Comparison of ENCODE assay signal across 11 cellular contexts in genomic region chr3:98561727-98562521, GRCh38. TPM values are rescaled to one million over a fixed set of nuclear protein-coding genes. Genes with fewer than 3 reads are reported as not detected.
DNase-seq lines count a peak whose midpoint lies in the region; ATAC-seq and TF ChIP-seq lines count a peak whose summit lies in the region.
"Had no signal": no experiment of that assay in that cellular context is flagged by ENCODE, and none has a peak within 500 bp of the region (broad histone marks: within the 10 kb centered on the region; RNA-seq: fewer than 3 reads in every experiment).

No MANE protein-coding gene starts in this region.

- POLR2A ChIA-PET in activated CD8-positive, alpha-beta T cell treated with anti-CD3 and anti-CD28 coated beads for 36 hours (lab: Charles Lee), result interaction anchor here (1.0 to 1.3 kb wide), 3 partner anchors 20 to 39 kb away, joined by 3 to 11 read pairs (median 3); partner anchors contain the start of gene CLDND1

- peak overlapping the region; percentile 18 for H3K4me3 Mint-ChIP-seq in activated CD8-positive, alpha-beta T cell treated with anti-CD3 and anti-CD28 coated beads for 36 hours
- peak overlapping the region; percentile 58 for H3K4me3 Mint-ChIP-seq in natural killer cell treated with Interleukin-12 subunit alpha and Interleukin-12 subunit beta and Interleukin-15 and Interleukin-18, amount 100 ng/mL, for 72 hours

- DNase-seq in activated CD4-positive, alpha-beta T cell treated with anti-CD3 and anti-CD28 coated beads, Interleukin-2, amount 50 U/mL, for 1 hour, result peak; percentile 11
- DNase-seq in activated CD4-positive, alpha-beta T cell treated with anti-CD3 and anti-CD28 coated beads for 48 hours, result no peak
- DNase-seq in activated CD8-positive, alpha-beta T cell treated with anti-CD3 and anti-CD28 coated beads for 36 hours, result peak; percentile 48
- no peak for DNase-seq in natural killer cell treated with Interleukin-12 subunit alpha and Interleukin-12 subunit beta and Interleukin-15 and Interleukin-18, amount 100 ng/mL, for 72 hours (ENCODE audit: low spot score)
- no peak for DNase-seq in germinal center (ENCODE audit: low spot score)
- DNase-seq: NCI-H1417 treated with DMSO at 0.1 percent for 48 hours, SIG-M5, substantia nigra had no signal

- ATAC-seq in HG02610 (IDR thresholded peaks at IDR 0.05; ENCODE audit: unreplicated experiment) (peak; percentile 9), GM21515 (IDR thresholded peaks at IDR 0.05; ENCODE audit: unreplicated experiment) (no peak), GM21367 (IDR thresholded peaks at IDR 0.05; ENCODE audit: unreplicated experiment) (no peak)
- peak; percentile 13 for ATAC-seq in activated CD8-positive, alpha-beta T cell treated with anti-CD3 and anti-CD28 coated beads for 36 hours
- ATAC-seq in natural killer cell treated with Interleukin-12 subunit alpha and Interleukin-12 subunit beta and Interleukin-15 and Interleukin-18, amount 100 ng/mL, for 72 hours, result no peak

- H3K27me3 Mint-ChIP-seq in activated CD8-positive, alpha-beta T cell treated with anti-CD3 and anti-CD28 coated beads for 36 hours, result no peaks in the 10 kb centered on the region
- H3K27me3 Mint-ChIP-seq in natural killer cell treated with Interleukin-12 subunit alpha and Interleukin-12 subunit beta and Interleukin-15 and Interleukin-18, amount 100 ng/mL, for 72 hours, result no peaks in the 10 kb centered on the region

- peaks cover 9% of the 10 kb centered on the region for H3K9me3 Mint-ChIP-seq in activated CD8-positive, alpha-beta T cell treated with anti-CD3 and anti-CD28 coated beads for 36 hours
- no peaks in the 10 kb centered on the region for H3K9me3 Mint-ChIP-seq in natural killer cell treated with Interleukin-12 subunit alpha and Interleukin-12 subunit beta and Interleukin-15 and Interleukin-18, amount 100 ng/mL, for 72 hours

- H3K4me1 Mint-ChIP-seq in activated CD8-positive, alpha-beta T cell treated with anti-CD3 and anti-CD28 coated beads for 36 hours (ENCODE audit: low read depth), result peaks cover 87% of the 10 kb centered on the region
- H3K4me1 Mint-ChIP-seq in natural killer cell treated with Interleukin-12 subunit alpha and Interleukin-12 subunit beta and Interleukin-15 and Interleukin-18, amount 100 ng/mL, for 72 hours (ENCODE audit: low read depth in 2 of 2), result peaks cover 65 to 79% of the 10 kb centered on the region in 2 donors

- CTCF ChIA-PET in activated CD8-positive, alpha-beta T cell treated with anti-CD3 and anti-CD28 coated beads for 36 hours (lab: Charles Lee), result interaction anchor here (1.1 to 1.3 kb wide), 3 partner anchors 15 to 40 kb away, joined by 3 to 4 read pairs (median 3); no protein-coding TSS in a partner anchor

- H3K36me3 Mint-ChIP-seq in activated CD8-positive, alpha-beta T cell treated with anti-CD3 and anti-CD28 coated beads for 36 hours (ENCODE audit: low read depth), result peaks cover 16% of the 10 kb centered on the region
- H3K36me3 Mint-ChIP-seq in natural killer cell treated with Interleukin-12 subunit alpha and Interleukin-12 subunit beta and Interleukin-15 and Interleukin-18, amount 100 ng/mL, for 72 hours, result peaks cover 11% of the 10 kb centered on the region

- no peak for TF ChIP-seq CTCF in activated CD8-positive, alpha-beta T cell treated with anti-CD3 and anti-CD28 coated beads for 36 hours (IDR thresholded peaks at IDR 0.05)

- intact Hi-C loops in activated CD8-positive, alpha-beta T cell treated with anti-CD3 and anti-CD28 coated beads for 36 hours (cut with micrococcal nuclease), result no loop called here

- H3K27ac Mint-ChIP-seq in activated CD8-positive, alpha-beta T cell treated with anti-CD3 and anti-CD28 coated beads for 36 hours, result peak overlapping the region; percentile 94
- peak overlapping the region; percentile 59 to 92 for H3K27ac Mint-ChIP-seq in natural killer cell treated with Interleukin-12 subunit alpha and Interleukin-12 subunit beta and Interleukin-15 and Interleukin-18, amount 100 ng/mL, for 72 hours

RNA-seq across cellular contexts. Expression of gene GPR15, which starts 30.1 kb away (rescaled TPM):
- 1 to 10 TPM; 1.4 to 2.2 TPM for total RNA-seq in activated CD8-positive, alpha-beta T cell treated with anti-CD3 and anti-CD28 coated beads for 36 hours
- total RNA-seq in natural killer cell treated with Interleukin-12 subunit alpha and Interleukin-12 subunit beta and Interleukin-15 and Interleukin-18, amount 100 ng/mL, for 72 hours, result 10 to 100 TPM in 1 of 2 donors, 1 to 10 TPM in 1; 1.4 to 13.2 TPM

RNA-seq across cellular contexts. Expression of gene CPOX, which starts 31.5 kb away (rescaled TPM):
- 10 to 100 TPM; 40.5 to 45.3 TPM for total RNA-seq in activated CD8-positive, alpha-beta T cell treated with anti-CD3 and anti-CD28 coated beads for 36 hours
- 10 to 100 TPM; 35.7 to 84.3 TPM for total RNA-seq in natural killer cell treated with Interleukin-12 subunit alpha and Interleukin-12 subunit beta and Interleukin-15 and Interleukin-18, amount 100 ng/mL, for 72 hours

RNA-seq across cellular contexts. Expression of gene CLDND1, which starts 39.2 kb away (rescaled TPM):
- 100 to 1,000 TPM; 190 to 198 TPM for total RNA-seq in activated CD8-positive, alpha-beta T cell treated with anti-CD3 and anti-CD28 coated beads for 36 hours
- total RNA-seq in natural killer cell treated with Interleukin-12 subunit alpha and Interleukin-12 subunit beta and Interleukin-15 and Interleukin-18, amount 100 ng/mL, for 72 hours, result 100 to 1,000 TPM; 352 to 548 TPM

Comparison
In these comparisons a context has a peak if more than half of its experiments do, and no peak if none do; other contexts are left out.
1. DNase-seq: peak in activated CD4-positive, alpha-beta T cell treated with anti-CD3 and anti-CD28 coated beads, Interleukin-2, amount 50 U/mL, for 1 hour (single experiment) and activated CD8-positive, alpha-beta T cell treated with anti-CD3 and anti-CD28 coated beads for 36 hours (single experiment); none in activated CD4-positive, alpha-beta T cell treated with anti-CD3 and anti-CD28 coated beads for 48 hours (single experiment), natural killer cell treated with Interleukin-12 subunit alpha and Interleukin-12 subunit beta and Interleukin-15 and Interleukin-18, amount 100 ng/mL, for 72 hours (single experiment) and germinal center (single experiment).
2. ATAC-seq: peak in HG02610 (single experiment) and activated CD8-positive, alpha-beta T cell treated with anti-CD3 and anti-CD28 coated beads for 36 hours (single experiment); none in natural killer cell treated with Interleukin-12 subunit alpha and Interleukin-12 subunit beta and Interleukin-15 and Interleukin-18, amount 100 ng/mL, for 72 hours (0 of 2), GM21515 (single experiment) and GM21367 (single experiment).